12 cellular contexts compared by ENCODE assay signal in genomic region chr9:101586651-101587050, GRCh38. TPM values are rescaled to one million over a fixed set of nuclear protein-coding genes. Genes with fewer than 3 reads are reported as not detected.
DNase-seq lines count a peak whose midpoint lies in the region; ATAC-seq and TF ChIP-seq lines count a peak whose summit lies in the region.
"Had no signal": no experiment of that assay in that cellular context is flagged by ENCODE, and none has a peak within 500 bp of the region (broad histone marks: within the 10 kb centered on the region; RNA-seq: fewer than 3 reads in every experiment).

No MANE protein-coding gene starts in this region.

- POLR2A ChIA-PET in activated CD8-positive, alpha-beta T cell treated with anti-CD3 and anti-CD28 coated beads, Interleukin-2, amount 10 ng/mL, durations not matched to agents 7 days and 5 days (lab: Charles Lee) = no interaction called here

- no peak overlapping the region for H3K27ac Mint-ChIP-seq in activated CD8-positive, alpha-beta T cell treated with anti-CD3 and anti-CD28 coated beads, Interleukin-2, amount 10 ng/mL, durations not matched to agents 7 days and 5 days

- H3K4me3 ChIP-seq in sigmoid colon = no peak overlapping the region
- H3K4me3 ChIP-seq: upper lobe of left lung had no signal

- WGBS in sigmoid colon, 2 donors = 73 to 91% methylated on average over 5 of the region's 5 CpGs

- H3K9me3 Mint-ChIP-seq in activated CD8-positive, alpha-beta T cell treated with anti-CD3 and anti-CD28 coated beads, Interleukin-2, amount 10 ng/mL, durations not matched to agents 7 days and 5 days (ENCODE audit: insufficient read depth) = no peaks in the 10 kb centered on the region
- H3K9me3 Mint-ChIP-seq: central memory CD8-positive, alpha-beta T cell had no signal

- peaks cover 0 to 11% (median 5%) of the 10 kb centered on the region in 4 donors for H3K4me1 ChIP-seq in sigmoid colon
- H3K4me1 ChIP-seq: upper lobe of left lung had no signal

- no peaks in the 10 kb centered on the region for H3K36me3 Mint-ChIP-seq in activated CD8-positive, alpha-beta T cell treated with anti-CD3 and anti-CD28 coated beads, Interleukin-2, amount 10 ng/mL, durations not matched to agents 7 days and 5 days (ENCODE audit: low read depth)

- H3K27ac ChIP-seq in sigmoid colon = no peak overlapping the region

- H3K27me3 ChIP-seq in sigmoid colon = no peaks in the 10 kb centered on the region
- H3K27me3 ChIP-seq: upper lobe of left lung had no signal

- no peak for TF ChIP-seq CTCF in sigmoid colon (IDR thresholded peaks at IDR 0.05)

- peak; percentile 40 for DNase-seq in activated CD8-positive, alpha-beta T cell treated with anti-CD3 and anti-CD28 coated beads, Interleukin-2, amount 10 ng/mL, durations not matched to agents 7 days and 5 days
- DNase-seq in NCI-H2171 treated with DMSO at 0.1 percent for 48 hours (lab: John Stamatoyannopoulos, UW) (no peak), NCI-H1436 treated with DMSO at 0.1 percent for 48 hours (lab: John Stamatoyannopoulos, UW) (no peak), COLO668 (lab: John Stamatoyannopoulos, UW; ENCODE audit: unreplicated experiment) (no peak), sigmoid colon (no peak)
- DNase-seq: MM.1S; stimulated activated CD4-positive, alpha-beta T cell treated with anti-CD3 and anti-CD28 coated beads, Interleukin-4, amount 100 ng/mL, for 4 hours; upper lobe of left lung had no signal

- no peaks in the 10 kb centered on the region for H3K36me3 ChIP-seq in sigmoid colon
- H3K36me3 ChIP-seq: upper lobe of left lung had no signal

- intact Hi-C loops in sigmoid colon (cut with DNase I) = no loop called here

- CTCF ChIA-PET in activated CD8-positive, alpha-beta T cell treated with anti-CD3 and anti-CD28 coated beads, Interleukin-2, amount 10 ng/mL, durations not matched to agents 7 days and 5 days (lab: Charles Lee) = no interaction called here

- H3K9me3 ChIP-seq in sigmoid colon = no peaks in the 10 kb centered on the region
- H3K9me3 ChIP-seq: upper lobe of left lung had no signal

- H3K4me3 Mint-ChIP-seq in activated CD8-positive, alpha-beta T cell treated with anti-CD3 and anti-CD28 coated beads, Interleukin-2, amount 10 ng/mL, durations not matched to agents 7 days and 5 days = no peak overlapping the region
- H3K4me3 Mint-ChIP-seq: central memory CD8-positive, alpha-beta T cell had no signal

- no peak for TF ChIP-seq POLR2A in sigmoid colon (IDR thresholded peaks at IDR 0.05)

- ATAC-seq in GM18499 (IDR thresholded peaks at IDR 0.05; ENCODE audit: insufficient read depth, unreplicated experiment) (peak; percentile 97), GM19452 (IDR thresholded peaks at IDR 0.05; ENCODE audit: unreplicated experiment) (peak; percentile 90), HG03039 (IDR thresholded peaks at IDR 0.05; ENCODE audit: unreplicated experiment) (peak; percentile 90)
- peak; percentile 85 for ATAC-seq in activated CD8-positive, alpha-beta T cell treated with anti-CD3 and anti-CD28 coated beads, Interleukin-2, amount 10 ng/mL, durations not matched to agents 7 days and 5 days

- H3K27me3 Mint-ChIP-seq in activated CD8-positive, alpha-beta T cell treated with anti-CD3 and anti-CD28 coated beads, Interleukin-2, amount 10 ng/mL, durations not matched to agents 7 days and 5 days (ENCODE audit: low read depth) = no peaks in the 10 kb centered on the region
- H3K27me3 Mint-ChIP-seq: central memory CD8-positive, alpha-beta T cell had no signal

- peaks cover 7% of the 10 kb centered on the region for H3K4me1 Mint-ChIP-seq in activated CD8-positive, alpha-beta T cell treated with anti-CD3 and anti-CD28 coated beads, Interleukin-2, amount 10 ng/mL, durations not matched to agents 7 days and 5 days (ENCODE audit: low read depth)
- H3K4me1 Mint-ChIP-seq: central memory CD8-positive, alpha-beta T cell had no signal

- no peak for TF ChIP-seq EP300 in sigmoid colon (IDR thresholded peaks at IDR 0.05)

RNA-seq across cellular contexts. Expression of gene PPP3R2, which starts 8.1 kb away (rescaled TPM):
- total RNA-seq in activated CD8-positive, alpha-beta T cell treated with anti-CD3 and anti-CD28 coated beads, Interleukin-2, amount 10 ng/mL, durations not matched to agents 7 days and 5 days = not detected
- not detected for total RNA-seq in sigmoid colon
- polyA plus RNA-seq in sigmoid colon = under 1 TPM in 1 of 3 donors, not detected in 2; 0.01 TPM
- total RNA-seq: upper lobe of left lung had no signal

RNA-seq across cellular contexts. Expression of gene RNF20, which starts 53.0 kb away (rescaled TPM):
- 10 to 100 TPM; 39.9 to 41.3 TPM for total RNA-seq in activated CD8-positive, alpha-beta T cell treated with anti-CD3 and anti-CD28 coated beads, Interleukin-2, amount 10 ng/mL, durations not matched to agents 7 days and 5 days
- 10 to 100 TPM; 27.2 to 47.1 (median 27.6) TPM for total RNA-seq in sigmoid colon
- 10 to 100 TPM in 2 of 3 donors, 1 to 10 TPM in 1; 8.4 to 18.1 (median 11.8) TPM for polyA plus RNA-seq in sigmoid colon
